ENCODE assay signal across 5 cellular contexts in the genomic region with DNA sequence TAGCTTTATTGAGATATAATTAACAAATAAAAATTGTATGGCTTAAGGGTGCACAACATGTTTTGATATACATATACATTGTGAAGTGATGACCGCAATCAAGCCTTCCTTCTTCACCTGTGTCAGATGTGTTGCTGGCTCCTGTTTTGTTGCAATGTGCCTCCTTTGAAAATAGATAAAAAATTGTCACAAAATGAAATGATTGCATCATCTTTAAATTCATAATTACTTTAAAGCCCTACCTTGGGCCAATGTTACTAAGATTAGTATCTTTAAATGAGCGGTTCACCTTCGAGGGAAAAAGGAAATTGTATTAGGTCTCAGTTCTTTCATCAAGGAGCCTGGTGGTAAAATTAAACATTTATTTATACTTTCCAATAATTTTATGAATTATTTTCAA.
"Had no signal": no experiment of that assay in that cellular context is flagged by ENCODE, and none has a peak within 500 bp of the region (broad histone marks: within the 10 kb centered on the region; RNA-seq: fewer than 3 reads in every experiment).

No MANE protein-coding gene starts in this region.

- H3K27ac ChIP-seq: HL-60, KMS-11 had no signal

- H3K4me2 ChIP-seq: KMS-11 had no signal

- FAIRE-seq: HTR-8/SVneo had no signal

- DNase-seq: Karpas-422, KBM-7 had no signal

- H3K9ac ChIP-seq: KMS-11 had no signal
